8 cellular contexts compared by ENCODE assay signal in genomic region chr4:82898322-82899243, GRCh38. TPM values are rescaled to one million over a fixed set of nuclear protein-coding genes. Genes with fewer than 3 reads are reported as not detected.
DNase-seq lines count a peak whose midpoint lies in the region; ATAC-seq, FAIRE-seq and TF ChIP-seq lines count a peak whose summit lies in the region.

No MANE protein-coding gene starts in this region.

- no peaks in the 10 kb centered on the region for H3K4me1 Mint-ChIP-seq in Calu3 (ENCODE audit: low read depth, unreplicated experiment)

- peaks cover 22% of the 10 kb centered on the region for H3K36me3 Mint-ChIP-seq in Calu3 (ENCODE audit: insufficient read depth, unreplicated experiment)

- no TSS peak for BruUV-seq in Calu3 (replicated peaks; lab: Mats Ljungman, UMichigan)

- H3K36me3 ChIP-seq in adrenal gland (replicated peaks in 1 of 2) (peaks cover 0 to 24% of the 10 kb centered on the region in 2 donors), kidney (ENCODE audit: control insufficient read depth in 1 of 2, insufficient read depth in 2 of 2, low read length in 2 of 2) (peaks cover 6 to 12% of the 10 kb centered on the region in 2 donors), thyroid gland (peaks cover 8 to 11% of the 10 kb centered on the region in 2 donors)

- TF ChIP-seq CTCF in Calu3 (IDR thresholded peaks at IDR 0.05; ENCODE audit: unreplicated experiment) (peak; percentile 47), adrenal gland (IDR thresholded peaks at IDR 0.05) (peak in 4 of 6 experiments; percentile 19 to 52 (median 49)), kidney (IDR thresholded peaks at IDR 0.05; ENCODE audit: borderline replicate concordance, extremely low read depth, insufficient read depth) (peak; percentile 39), thyroid gland (IDR thresholded peaks at IDR 0.05) (peak in 4 of 6 experiments; percentile 6 to 39 (median 32))

- H3K4me3 ChIP-seq in adrenal gland (peak overlapping the region in 1 of 4 donors; percentile 68), kidney (ENCODE audit: low read length in 2 of 2) (peak overlapping the region; percentile 92 to 100), thyroid gland (replicated peaks in 1 of 3) (peak overlapping the region in 2 of 3 donors; percentile 20 to 45)

- peak overlapping the region; percentile 10 to 61 for H3K9ac ChIP-seq in kidney (ENCODE audit: low read length in 2 of 2)

- FAIRE-seq in kidney (lab: Jason Lieb, UNC): no peak

- no peaks in the 10 kb centered on the region for H3K27me3 Mint-ChIP-seq in Calu3 (ENCODE audit: unreplicated experiment)

- DNase-seq in Calu3 (no peak), HS-5 (ENCODE audit: low read depth) (peak; percentile 64), adrenal gland (peak in 4 of 7 donors; percentile 36 to 51 (median 44)), kidney (no peak), thyroid gland (peak; percentile 46 to 56), activated gamma-delta T cell (lab: John Stamatoyannopoulos, UW) (no peak)

- no peaks in the 10 kb centered on the region for H3K27me3 ChIP-seq in adrenal gland
- H3K27me3 ChIP-seq in thyroid gland: no peaks in the 10 kb centered on the region

- ATAC-seq in GM21528 (IDR thresholded peaks at IDR 0.05; ENCODE audit: low FRiP score, unreplicated experiment) (no peak), GM18909 (IDR thresholded peaks at IDR 0.05; ENCODE audit: poor library complexity, unreplicated experiment) (no peak)

- no peaks in the 10 kb centered on the region for H3K9me3 Mint-ChIP-seq in Calu3 (ENCODE audit: low read depth, unreplicated experiment)

- intact Hi-C loops in Calu3 (cut with micrococcal nuclease; ENCODE audit: unreplicated experiment) (loop anchor here (10.0 kb wide), 1 partner anchor 524 kb away; the partner anchor contains the start of gene HNRNPD), adrenal gland (cut with DNase I) (no loop called here), kidney (cut with DNase I) (no loop called here), thyroid gland (cut with DNase I) (no loop called here)

- CTCF ChIA-PET in Calu3 (lab: Charles Lee): interaction anchor here (1.7 kb wide), 1 partner anchor 362 kb away, joined by 7 read pairs; no protein-coding TSS in a partner anchor

- H3K27ac ChIP-seq in adrenal gland (peak overlapping the region; percentile 18 to 99 (median 97)), kidney (ENCODE audit: low read depth in 2 of 2, low read length in 2 of 2) (peak overlapping the region in 1 of 2 donors; percentile 27), thyroid gland (peak overlapping the region; percentile 82 to 99 (median 98))

- WGBS in adrenal gland, 4 donors: 44 to 52% (median 50%) methylated on average over 7 of the region's 7 CpGs
- WGBS in thyroid gland, 2 donors: 36% methylated on average over 7 of the region's 7 CpGs

- H3K27ac Mint-ChIP-seq in Calu3 (ENCODE audit: unreplicated experiment): no peak overlapping the region

- H3K9me3 ChIP-seq in adrenal gland (replicated peaks in 1 of 3): no peaks in the 10 kb centered on the region
- H3K9me3 ChIP-seq in kidney (ENCODE audit: control insufficient read depth in 1 of 2, low read length in 2 of 2): no peaks in the 10 kb centered on the region
- no peaks in the 10 kb centered on the region for H3K9me3 ChIP-seq in thyroid gland

- H3K4me3 Mint-ChIP-seq in Calu3 (ENCODE audit: low read depth, unreplicated experiment): no peak overlapping the region

- TF ChIP-seq POLR2A in adrenal gland (IDR thresholded peaks at IDR 0.05): no peak
- TF ChIP-seq POLR2A in thyroid gland (IDR thresholded peaks at IDR 0.05): no peak

- peaks cover 25 to 38% of the 10 kb centered on the region in 2 donors for H3K4me1 ChIP-seq in adrenal gland (replicated peaks in 1 of 2)
- peaks cover 3 to 8% of the 10 kb centered on the region in 2 donors for H3K4me1 ChIP-seq in kidney (ENCODE audit: control insufficient read depth in 1 of 2, insufficient read depth in 1 of 2, low read depth in 1 of 2, low read length in 2 of 2)
- peaks cover 9 to 17% of the 10 kb centered on the region in 2 donors for H3K4me1 ChIP-seq in thyroid gland

RNA-seq across cellular contexts. Expression of gene THAP9, which starts 2.0 kb away (rescaled TPM):
- total RNA-seq in Calu3 (2022) (4.7 and 7.2 TPM in 2 replicates), adrenal gland (1 to 10 TPM; 2.2 to 5.9 (median 3.4) TPM), kidney (5.6 TPM), thyroid gland (10 to 100 TPM in 2 of 4 donors, 1 to 10 TPM in 2; 8.1 to 13.8 (median 10.7) TPM)
- polyA plus RNA-seq in adrenal gland (1 to 10 TPM; 2.8 to 5.0 (median 4.7) TPM), kidney (ENCODE audit: insufficient read depth, low read depth, low replicate concordance) (2.6 TPM)

RNA-seq across cellular contexts. Expression of gene SEC31A, which starts 7.6 kb away (rescaled TPM):
- total RNA-seq in Calu3 (2022) (106 and 108 TPM in 2 replicates), adrenal gland (100 to 1,000 TPM; 137 to 276 (median 205) TPM), kidney (204 TPM), thyroid gland (100 to 1,000 TPM; 263 to 367 (median 292) TPM)
- polyA plus RNA-seq in adrenal gland (100 to 1,000 TPM; 182 to 355 (median 220) TPM), kidney (ENCODE audit: insufficient read depth, low read depth, low replicate concordance) (104 TPM)

Comparison
In these comparisons a context has a peak if more than half of its experiments do, and no peak if none do; other contexts are left out.
1. DNase-seq: peak in HS-5 (single experiment), adrenal gland (4 of 7) and thyroid gland (2 of 2); none in Calu3 (single experiment), kidney (single experiment) and activated gamma-delta T cell (single experiment).
2. Peak in every context shown above with its lines, with median percentiles within 50 percentile points of each other: CTCF ChIP-seq.